ENCODE assay signal across 11 cellular contexts in the genomic region with DNA sequence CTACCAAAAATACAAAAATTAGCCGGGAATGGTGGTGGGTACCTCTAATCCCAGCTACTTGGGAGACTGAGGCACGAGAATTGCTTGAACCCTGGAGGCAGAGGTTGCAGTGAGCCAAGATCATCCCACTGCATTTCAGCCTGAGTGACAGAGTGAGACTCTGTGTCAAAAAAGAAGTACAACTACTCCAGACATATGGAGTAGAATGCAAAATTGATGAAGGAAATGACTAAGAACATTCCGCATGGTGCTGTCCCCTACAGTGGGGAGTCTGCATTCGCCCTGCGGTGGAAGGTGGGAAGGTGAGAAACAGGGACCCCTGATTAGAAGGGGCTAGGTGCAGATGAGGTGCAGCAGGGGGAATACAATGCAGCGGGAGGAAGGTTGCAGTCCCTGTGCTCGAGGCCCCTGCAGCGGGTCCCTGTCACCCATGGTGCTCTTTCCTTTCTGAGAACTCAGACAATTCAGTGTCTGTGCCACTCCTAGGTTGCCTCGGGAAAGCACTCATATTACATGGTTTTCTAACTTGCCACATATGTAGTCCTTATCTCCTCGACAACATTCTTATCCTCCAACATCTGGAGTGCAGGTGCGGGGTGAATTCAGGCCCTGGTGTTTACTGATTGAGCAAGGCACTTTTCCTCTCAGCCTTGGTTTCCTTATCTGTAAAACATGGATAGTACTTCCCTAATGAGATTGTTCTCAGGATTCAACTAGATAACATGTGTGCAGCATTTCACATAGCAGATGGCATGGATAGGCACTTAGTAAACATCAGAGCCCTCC. TPM values are rescaled to one million over a fixed set of nuclear protein-coding genes. Genes with fewer than 3 reads are reported as not detected.
DNase-seq lines count a peak whose midpoint lies in the region; ATAC-seq, FAIRE-seq and TF ChIP-seq lines count a peak whose summit lies in the region.
"Had no signal": no experiment of that assay in that cellular context is flagged by ENCODE, and none has a peak within 500 bp of the region (broad histone marks: within the 10 kb centered on the region; RNA-seq: fewer than 3 reads in every experiment).

No MANE protein-coding gene starts in this region.

- no peak overlapping the region for H3K4me2 ChIP-seq in endothelial cell of umbilical vein (ENCODE audit: insufficient read depth, low read length)

- no peak for DNase-seq in CD4-positive, CD25-positive, alpha-beta regulatory T cell
- DNase-seq in NCI-H1694 (lab: John Stamatoyannopoulos, UW) (peak; percentile 30), endothelial cell of umbilical vein (ENCODE audit: low read depth, low spot score) (no peak), DMS153 (lab: John Stamatoyannopoulos, UW) (no peak)
- no peak for DNase-seq in CD8-positive, alpha-beta memory T cell
- DNase-seq: activated CD8-positive, alpha-beta T cell treated with anti-CD3 and anti-CD28 coated beads for 36 hours had no signal

- no peak for TF ChIP-seq CTCF in endothelial cell of umbilical vein (IDR thresholded peaks at IDR 0.05; ENCODE audit: extremely low read depth in 1 of 2, insufficient read depth in 1 of 2, low read depth in 1 of 2, low read length in 2 of 2)

- H3K36me3 Mint-ChIP-seq in CD4-positive, CD25-positive, alpha-beta regulatory T cell, result no peaks in the 10 kb centered on the region
- peaks cover 0 to 10% (median 2%) of the 10 kb centered on the region in 3 donors for H3K36me3 Mint-ChIP-seq in CD8-positive, alpha-beta memory T cell

- H3K4me1 Mint-ChIP-seq in CD4-positive, CD25-positive, alpha-beta regulatory T cell, result peaks cover 6 to 82% (median 40%) of the 10 kb centered on the region in 4 donors
- peaks cover 27 to 64% (median 54%) of the 10 kb centered on the region in 3 donors for H3K4me1 Mint-ChIP-seq in CD8-positive, alpha-beta memory T cell

- H3K27me3 Mint-ChIP-seq in CD4-positive, CD25-positive, alpha-beta regulatory T cell, result no peaks in the 10 kb centered on the region
- H3K27me3 Mint-ChIP-seq in CD8-positive, alpha-beta memory T cell, result no peaks in the 10 kb centered on the region
- H3K27me3 Mint-ChIP-seq: activated CD8-positive, alpha-beta T cell treated with anti-CD3 and anti-CD28 coated beads for 36 hours had no signal

- H3K9me3 ChIP-seq in CD4-positive, CD25-positive, alpha-beta regulatory T cell (ENCODE audit: control insufficient read depth in 2 of 2, low read length in 2 of 2), result no peaks in the 10 kb centered on the region
- no peaks in the 10 kb centered on the region for H3K9me3 ChIP-seq in endothelial cell of umbilical vein (replicated peaks; ENCODE audit: control insufficient read depth, insufficient read depth, low read length)
- H3K9me3 ChIP-seq in CD8-positive, alpha-beta memory T cell (ENCODE audit: low read length), result no peaks in the 10 kb centered on the region
- H3K9me3 ChIP-seq: prostate gland, tibial artery had no signal

- H3K4me1 ChIP-seq in CD4-positive, CD25-positive, alpha-beta regulatory T cell (ENCODE audit: control insufficient read depth, insufficient read depth, low read length, poor library complexity, severe bottlenecking), result peaks cover 55% of the 10 kb centered on the region
- peaks cover 17% of the 10 kb centered on the region for H3K4me1 ChIP-seq in endothelial cell of umbilical vein (ENCODE audit: control insufficient read depth, extremely low read depth, insufficient read depth, low read length)
- peaks cover 55% of the 10 kb centered on the region for H3K4me1 ChIP-seq in CD8-positive, alpha-beta memory T cell (ENCODE audit: insufficient read depth, low read length)

- no peak overlapping the region for H2AFZ ChIP-seq in endothelial cell of umbilical vein (ENCODE audit: low read depth, low read length)

- no peaks in the 10 kb centered on the region for H3K36me3 ChIP-seq in CD4-positive, CD25-positive, alpha-beta regulatory T cell (ENCODE audit: control insufficient read depth, insufficient read depth, low read length)
- no peaks in the 10 kb centered on the region for H3K36me3 ChIP-seq in endothelial cell of umbilical vein (ENCODE audit: control insufficient read depth in 2 of 2, extremely low read depth in 1 of 2, insufficient read depth in 2 of 2, low read length in 2 of 2)
- no peaks in the 10 kb centered on the region for H3K36me3 ChIP-seq in CD8-positive, alpha-beta memory T cell (ENCODE audit: insufficient read depth, low read length)
- H3K36me3 ChIP-seq: prostate gland, tibial artery had no signal

- peak overlapping the region in 1 of 4 donors; percentile 18 for H3K4me3 Mint-ChIP-seq in CD4-positive, CD25-positive, alpha-beta regulatory T cell
- no peak overlapping the region for H3K4me3 Mint-ChIP-seq in CD8-positive, alpha-beta memory T cell
- H3K4me3 Mint-ChIP-seq: activated CD8-positive, alpha-beta T cell treated with anti-CD3 and anti-CD28 coated beads for 36 hours; CD14-positive monocyte had no signal

- H3K9me3 Mint-ChIP-seq in CD4-positive, CD25-positive, alpha-beta regulatory T cell, result no peaks in the 10 kb centered on the region
- H3K9me3 Mint-ChIP-seq in CD8-positive, alpha-beta memory T cell, result no peaks in the 10 kb centered on the region
- H3K9me3 Mint-ChIP-seq: activated CD8-positive, alpha-beta T cell treated with anti-CD3 and anti-CD28 coated beads for 36 hours; CD14-positive monocyte had no signal

- no peaks in the 10 kb centered on the region for H3K27me3 ChIP-seq in CD4-positive, CD25-positive, alpha-beta regulatory T cell (ENCODE audit: control insufficient read depth, insufficient read depth, low read length)
- no peaks in the 10 kb centered on the region for H3K27me3 ChIP-seq in endothelial cell of umbilical vein (ENCODE audit: control insufficient read depth in 2 of 2, insufficient read depth in 2 of 2, low read length in 2 of 2)
- H3K27me3 ChIP-seq in CD8-positive, alpha-beta memory T cell (ENCODE audit: insufficient read depth, low read length, poor library complexity, severe bottlenecking), result no peaks in the 10 kb centered on the region
- H3K27me3 ChIP-seq: tibial artery had no signal

- FAIRE-seq in endothelial cell of umbilical vein (lab: Jason Lieb, UNC), result peak; percentile 15

- intact Hi-C loops in endothelial cell of umbilical vein (cut with micrococcal nuclease), result no loop called here

- dilution Hi-C loops in endothelial cell of umbilical vein (cut with MboI; ENCODE audit: extremely low pct_ligation_motif_present, low sequenced_read_pairs), result no loop called here

- no TSS peak for BruUV-seq in endothelial cell of umbilical vein (replicated peaks; lab: Mats Ljungman, UMichigan)

- peak overlapping the region; percentile 48 to 76 (median 72) for H3K27ac Mint-ChIP-seq in CD4-positive, CD25-positive, alpha-beta regulatory T cell
- peak overlapping the region in 4 of 8 donors; percentile 14 to 74 (median 64) for H3K27ac Mint-ChIP-seq in CD8-positive, alpha-beta memory T cell
- H3K27ac Mint-ChIP-seq: activated CD8-positive, alpha-beta T cell treated with anti-CD3 and anti-CD28 coated beads for 36 hours; CD14-positive monocyte had no signal

- no peak for TF ChIP-seq POLR2A in endothelial cell of umbilical vein (IDR thresholded peaks at IDR 0.05; ENCODE audit: low read depth, low read length)

- peaks cover 4% of the 10 kb centered on the region for H3K79me2 ChIP-seq in endothelial cell of umbilical vein (ENCODE audit: control insufficient read depth, insufficient read depth, low read length)

- CTCF ChIA-PET in endothelial cell of umbilical vein (lab: Charles Lee), result interaction anchor here (0.6 to 15.0 kb wide), 7 partner anchors 16 to 124 kb away, joined by 3 to 1051 read pairs (median 26); partner anchors contain the start of gene CLCF1
- CTCF ChIA-PET in CD8-positive, alpha-beta memory T cell (lab: Charles Lee), result interaction anchor here (1.4 to 19.6 kb wide), 5 partner anchors 8 to 82 kb away, joined by 3 to 860 read pairs (median 18); partner anchors contain the start of genes CLCF1, GRK2 and RAD9A

- H4K20me1 ChIP-seq in endothelial cell of umbilical vein (replicated peaks; ENCODE audit: control insufficient read depth, extremely low read depth, insufficient read depth, low read length), result no peaks in the 10 kb centered on the region

- no peak overlapping the region for H3K27ac ChIP-seq in CD4-positive, CD25-positive, alpha-beta regulatory T cell (ENCODE audit: insufficient read depth, low read length, poor library complexity, severe bottlenecking)
- no peak overlapping the region for H3K27ac ChIP-seq in endothelial cell of umbilical vein (ENCODE audit: insufficient read depth, low read depth, low read length)
- no peak overlapping the region for H3K27ac ChIP-seq in CD8-positive, alpha-beta memory T cell (ENCODE audit: low read depth, low read length)
- H3K27ac ChIP-seq: tibial artery had no signal

- no peak for ATAC-seq in CD4-positive, CD25-positive, alpha-beta regulatory T cell (ENCODE audit: low read depth in 2 of 2)
- ATAC-seq in HG03045 (IDR thresholded peaks at IDR 0.05; ENCODE audit: unreplicated experiment), result no peak
- ATAC-seq: activated CD8-positive, alpha-beta T cell treated with anti-CD3 and anti-CD28 coated beads for 36 hours; left lobe of liver had no signal

- no peaks in the 10 kb centered on the region for H3K9me1 ChIP-seq in endothelial cell of umbilical vein (replicated peaks; ENCODE audit: control insufficient read depth, extremely low read depth, insufficient read depth, low read length)

- H3K4me3 ChIP-seq in CD4-positive, CD25-positive, alpha-beta regulatory T cell (ENCODE audit: low read depth, low read length), result no peak overlapping the region
- H3K4me3 ChIP-seq in endothelial cell of umbilical vein (replicated peaks in 1 of 3; ENCODE audit: insufficient read depth in 1 of 3, low read depth in 1 of 3, low read length in 3 of 3), result no peak overlapping the region
- no peak overlapping the region for H3K4me3 ChIP-seq in CD8-positive, alpha-beta memory T cell (ENCODE audit: low read length)
- H3K4me3 ChIP-seq: prostate gland, tibial artery had no signal

- H3K9ac ChIP-seq in endothelial cell of umbilical vein (replicated peaks; ENCODE audit: extremely low read depth, insufficient read depth, low read length), result no peak overlapping the region

- POLR2A ChIA-PET in endothelial cell of umbilical vein (lab: Charles Lee), result interaction anchor here (0.6 kb wide), 1 partner anchor 24 kb away, joined by 3 read pairs; no protein-coding TSS in a partner anchor
- POLR2A ChIA-PET in CD8-positive, alpha-beta memory T cell (lab: Charles Lee), result interaction anchor here (0.7 kb wide), 1 partner anchor 53 kb away, joined by 3 read pairs; the partner anchor contains the start of gene PPP1CA

RNA-seq across cellular contexts. Expression of gene POLD4, which starts 5.2 kb away (rescaled TPM):
- 60.6 TPM for total RNA-seq in CD4-positive, CD25-positive, alpha-beta regulatory T cell
- polyA plus RNA-seq in CD4-positive, CD25-positive, alpha-beta regulatory T cell, result 100 to 1,000 TPM; 103 to 127 (median 118) TPM
- total RNA-seq in endothelial cell of umbilical vein, result 50.1 and 66.9 TPM in 2 replicates
- 204 and 236 TPM in 2 replicates for polyA plus RNA-seq in endothelial cell of umbilical vein
- 136 and 153 TPM in 2 replicates for polyA plus RNA-seq in endothelial cell of umbilical vein (2011; cell fraction: cytosol; rRNA removed)
- polyA plus RNA-seq in endothelial cell of umbilical vein (2011; cell fraction: nucleus; rRNA removed), result 102 and 113 TPM in 2 replicates
- polyA plus RNA-seq in endothelial cell of umbilical vein (2012), result 113 and 160 TPM in 2 replicates
- 20.8 and 22.5 TPM in 2 replicates for polyA minus RNA-seq in endothelial cell of umbilical vein
- polyA minus RNA-seq in endothelial cell of umbilical vein (2011; cell fraction: cytosol; rRNA and poly(A)+ RNA removed), result 9.0 TPM
- 16.3 and 23.4 TPM in 2 replicates for polyA minus RNA-seq in endothelial cell of umbilical vein (2011; cell fraction: nucleus; rRNA and poly(A)+ RNA removed)
- 10 to 100 TPM; 32.3 to 37.8 TPM for total RNA-seq in CD8-positive, alpha-beta memory T cell
- 91.2 TPM for polyA plus RNA-seq in CD8-positive, alpha-beta memory T cell

RNA-seq across cellular contexts. Expression of gene CLCF1, which starts 25.2 kb away (rescaled TPM):
- total RNA-seq in CD4-positive, CD25-positive, alpha-beta regulatory T cell, result 3.0 TPM
- 1 to 10 TPM in 1 of 4 donors, under 1 TPM in 3; 0.10 to 1.3 (median 0.40) TPM for polyA plus RNA-seq in CD4-positive, CD25-positive, alpha-beta regulatory T cell
- 5.7 and 5.8 TPM in 2 replicates for total RNA-seq in endothelial cell of umbilical vein
- polyA plus RNA-seq in endothelial cell of umbilical vein, result 6.5 and 8.7 TPM in 2 replicates
- 4.3 and 4.7 TPM in 2 replicates for polyA plus RNA-seq in endothelial cell of umbilical vein (2011; cell fraction: cytosol; rRNA removed)
- polyA plus RNA-seq in endothelial cell of umbilical vein (2011; cell fraction: nucleus; rRNA removed), result 9.3 TPM in 2 replicates
- polyA plus RNA-seq in endothelial cell of umbilical vein (2012), result 4.2 and 6.0 TPM in 2 replicates
- polyA minus RNA-seq in endothelial cell of umbilical vein, result 2.1 TPM in 2 replicates
- polyA minus RNA-seq in endothelial cell of umbilical vein (2011; cell fraction: cytosol; rRNA and poly(A)+ RNA removed), result 4.3 TPM
- 1.4 and 1.8 TPM in 2 replicates for polyA minus RNA-seq in endothelial cell of umbilical vein (2011; cell fraction: nucleus; rRNA and poly(A)+ RNA removed)
- 1 to 10 TPM; 3.5 to 4.2 TPM for total RNA-seq in CD8-positive, alpha-beta memory T cell
- 4.6 TPM for polyA plus RNA-seq in CD8-positive, alpha-beta memory T cell

RNA-seq across cellular contexts. Expression of gene RAD9A, which starts 43.6 kb away (rescaled TPM):
- 27.5 TPM for total RNA-seq in CD4-positive, CD25-positive, alpha-beta regulatory T cell
- polyA plus RNA-seq in CD4-positive, CD25-positive, alpha-beta regulatory T cell, result 1 to 10 TPM; 3.5 to 6.7 (median 6.4) TPM
- 18.4 and 24.6 TPM in 2 replicates for total RNA-seq in endothelial cell of umbilical vein
- polyA plus RNA-seq in endothelial cell of umbilical vein, result 22.2 and 25.5 TPM in 2 replicates
- 8.0 and 14.2 TPM in 2 replicates for polyA plus RNA-seq in endothelial cell of umbilical vein (2011; cell fraction: cytosol; rRNA removed)
- polyA plus RNA-seq in endothelial cell of umbilical vein (2011; cell fraction: nucleus; rRNA removed), result 93.4 and 97.2 TPM in 2 replicates
- polyA plus RNA-seq in endothelial cell of umbilical vein (2012), result 13.7 and 14.0 TPM in 2 replicates
- 8.2 and 9.1 TPM in 2 replicates for polyA minus RNA-seq in endothelial cell of umbilical vein
- 6.8 TPM for polyA minus RNA-seq in endothelial cell of umbilical vein (2011; cell fraction: cytosol; rRNA and poly(A)+ RNA removed)
- 16.2 and 18.6 TPM in 2 replicates for polyA minus RNA-seq in endothelial cell of umbilical vein (2011; cell fraction: nucleus; rRNA and poly(A)+ RNA removed)
- 10 to 100 TPM; 36.8 to 38.8 TPM for total RNA-seq in CD8-positive, alpha-beta memory T cell
- 9.4 TPM for polyA plus RNA-seq in CD8-positive, alpha-beta memory T cell

RNA-seq across cellular contexts. Expression of gene SSH3, which starts 44.8 kb away (rescaled TPM):
- total RNA-seq in CD4-positive, CD25-positive, alpha-beta regulatory T cell, result 24.4 TPM
- 1 to 10 TPM; 2.3 to 7.1 (median 3.1) TPM for polyA plus RNA-seq in CD4-positive, CD25-positive, alpha-beta regulatory T cell
- 16.5 and 22.5 TPM in 2 replicates for total RNA-seq in endothelial cell of umbilical vein
- 14.3 and 16.4 TPM in 2 replicates for polyA plus RNA-seq in endothelial cell of umbilical vein
- polyA plus RNA-seq in endothelial cell of umbilical vein (2011; cell fraction: cytosol; rRNA removed), result 6.1 and 9.0 TPM in 2 replicates
- 44.3 and 57.9 TPM in 2 replicates for polyA plus RNA-seq in endothelial cell of umbilical vein (2011; cell fraction: nucleus; rRNA removed)
- 15.7 and 20.8 TPM in 2 replicates for polyA plus RNA-seq in endothelial cell of umbilical vein (2012)
- 5.8 and 9.4 TPM in 2 replicates for polyA minus RNA-seq in endothelial cell of umbilical vein
- polyA minus RNA-seq in endothelial cell of umbilical vein (2011; cell fraction: cytosol; rRNA and poly(A)+ RNA removed), result 15.0 TPM
- polyA minus RNA-seq in endothelial cell of umbilical vein (2011; cell fraction: nucleus; rRNA and poly(A)+ RNA removed), result 5.3 and 12.8 TPM in 2 replicates
- 10 to 100 TPM in 1 of 2 experiments, 1 to 10 TPM in 1; 8.4 to 10.6 TPM for total RNA-seq in CD8-positive, alpha-beta memory T cell
- polyA plus RNA-seq in CD8-positive, alpha-beta memory T cell, result 3.5 TPM

RNA-seq across cellular contexts. Expression of gene PPP1CA, which starts 53.5 kb away (rescaled TPM):
- total RNA-seq in CD4-positive, CD25-positive, alpha-beta regulatory T cell, result 160 TPM
- polyA plus RNA-seq in CD4-positive, CD25-positive, alpha-beta regulatory T cell, result 100 to 1,000 TPM; 547 to 762 (median 622) TPM
- total RNA-seq in endothelial cell of umbilical vein, result 192 and 202 TPM in 2 replicates
- 419 and 446 TPM in 2 replicates for polyA plus RNA-seq in endothelial cell of umbilical vein
- polyA plus RNA-seq in endothelial cell of umbilical vein (2011; cell fraction: cytosol; rRNA removed), result 287 and 295 TPM in 2 replicates
- 126 and 127 TPM in 2 replicates for polyA plus RNA-seq in endothelial cell of umbilical vein (2011; cell fraction: nucleus; rRNA removed)
- 168 and 197 TPM in 2 replicates for polyA plus RNA-seq in endothelial cell of umbilical vein (2012)
- polyA minus RNA-seq in endothelial cell of umbilical vein, result 148 and 170 TPM in 2 replicates
- 131 TPM for polyA minus RNA-seq in endothelial cell of umbilical vein (2011; cell fraction: cytosol; rRNA and poly(A)+ RNA removed)
- polyA minus RNA-seq in endothelial cell of umbilical vein (2011; cell fraction: nucleus; rRNA and poly(A)+ RNA removed), result 30.2 and 40.7 TPM in 2 replicates
- total RNA-seq in CD8-positive, alpha-beta memory T cell, result 100 to 1,000 TPM; 338 to 357 TPM
- polyA plus RNA-seq in CD8-positive, alpha-beta memory T cell, result 564 TPM
